Comparison of ENCODE assay signal across 15 cellular contexts in the genomic region with DNA sequence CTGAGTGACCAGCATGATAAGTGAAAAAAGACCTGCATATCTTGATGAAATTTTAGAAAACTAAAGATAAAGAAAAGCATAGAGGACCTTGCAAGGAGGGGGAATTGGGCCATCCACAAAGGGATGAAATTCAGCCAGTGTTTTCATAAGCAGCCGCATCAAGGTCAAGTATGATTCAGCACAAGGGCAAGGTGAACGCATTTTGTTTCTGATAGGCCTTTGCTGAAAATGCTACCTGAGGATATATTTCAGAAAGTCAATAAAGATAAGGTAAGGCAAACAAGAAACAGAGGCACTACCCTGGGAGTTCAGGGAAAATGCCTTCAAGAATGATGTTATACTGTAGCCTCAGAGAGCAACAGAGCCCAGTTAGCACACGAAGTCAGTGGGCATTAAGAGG. TPM values are rescaled to one million over a fixed set of nuclear protein-coding genes. Genes with fewer than 3 reads are reported as not detected.
DNase-seq lines count a peak whose midpoint lies in the region; ATAC-seq, FAIRE-seq and TF ChIP-seq lines count a peak whose summit lies in the region.
"Had no signal": no experiment of that assay in that cellular context is flagged by ENCODE, and none has a peak within 500 bp of the region (broad histone marks: within the 10 kb centered on the region; RNA-seq: fewer than 3 reads in every experiment).

No MANE protein-coding gene starts in this region.

- DNase-seq in adrenal gland: peak in 6 of 7 donors; percentile 23 to 51 (median 38)
- DNase-seq in hepatocyte (ENCODE audit: low spot score): peak; percentile 44
- DNase-seq in pancreas: peak in 1 of 6 donors; percentile 9
- DNase-seq in T-helper 2 cell treated with Interferon-gamma antibody and Interleukin-4, amounts not matched to agents 5 μg/mL and 100 μg/mL, for 36 hours (ENCODE audit: low spot score): no peak
- no peak for DNase-seq in NCI-H2029 (lab: John Stamatoyannopoulos, UW)
- DNase-seq in NCI-H2081 (lab: John Stamatoyannopoulos, UW): no peak
- DNase-seq in NCI-H1105 (lab: John Stamatoyannopoulos, UW): no peak
- DNase-seq: CD8-positive, alpha-beta memory T cell; DMS53; GF-D8; H7 had no signal

- no peak overlapping the region for H3K4me2 ChIP-seq in hepatocyte
- H3K4me2 ChIP-seq: BLaER1, GM23338 had no signal

- H3K9me3 ChIP-seq in adrenal gland (replicated peaks in 1 of 3): no peaks in the 10 kb centered on the region
- no peaks in the 10 kb centered on the region for H3K9me3 ChIP-seq in hepatocyte (ENCODE audit: low read depth)
- H3K9me3 ChIP-seq in pancreas: no peaks in the 10 kb centered on the region
- H3K9me3 ChIP-seq: BLaER1 had no signal

- intact Hi-C loops in adrenal gland (cut with DNase I) (no loop called here), pancreas (cut with DNase I) (no loop called here)

- H3K36me3 Mint-ChIP-seq in T-helper 2 cell treated with Interferon-gamma antibody and Interleukin-4, amounts not matched to agents 5 μg/mL and 100 μg/mL, for 36 hours (ENCODE audit: low read depth): no peaks in the 10 kb centered on the region
- H3K36me3 Mint-ChIP-seq: CD8-positive, alpha-beta memory T cell; IgD-negative memory B cell had no signal

- no peaks in the 10 kb centered on the region for H3K36me3 ChIP-seq in adrenal gland (replicated peaks in 1 of 2)
- no peaks in the 10 kb centered on the region for H3K36me3 ChIP-seq in hepatocyte (replicated peaks; ENCODE audit: insufficient read depth, low read depth)
- H3K36me3 ChIP-seq in pancreas: no peaks in the 10 kb centered on the region
- H3K36me3 ChIP-seq: BLaER1 had no signal

- TF ChIP-seq CTCF in adrenal gland (IDR thresholded peaks at IDR 0.05): no peak
- no peak for TF ChIP-seq CTCF in hepatocyte (IDR thresholded peaks at IDR 0.05; ENCODE audit: poor library complexity)
- TF ChIP-seq CTCF in pancreas (IDR thresholded peaks at IDR 0.05): no peak

- no peak overlapping the region for H3K27ac Mint-ChIP-seq in T-helper 2 cell treated with Interferon-gamma antibody and Interleukin-4, amounts not matched to agents 5 μg/mL and 100 μg/mL, for 36 hours
- H3K27ac Mint-ChIP-seq: CD8-positive, alpha-beta memory T cell; GM23338; IgD-negative memory B cell had no signal

- TF ChIP-seq POLR2A in adrenal gland (IDR thresholded peaks at IDR 0.05): no peak

- ATAC-seq in pancreas: peak in 3 of 4 donors; percentile 60 to 77 (median 75)
- ATAC-seq: GM23338 had no signal

- H4K20me1 ChIP-seq in hepatocyte (ENCODE audit: insufficient read depth, poor library complexity, severe bottlenecking): no peaks in the 10 kb centered on the region
- H4K20me1 ChIP-seq: BLaER1 had no signal

- no peaks in the 10 kb centered on the region for H3K9me3 Mint-ChIP-seq in T-helper 2 cell treated with Interferon-gamma antibody and Interleukin-4, amounts not matched to agents 5 μg/mL and 100 μg/mL, for 36 hours
- H3K9me3 Mint-ChIP-seq: CD8-positive, alpha-beta memory T cell had no signal

- no peaks in the 10 kb centered on the region for H3K79me2 ChIP-seq in hepatocyte

- H3K4me1 ChIP-seq in adrenal gland (replicated peaks in 1 of 2) (peaks cover 3 to 12% of the 10 kb centered on the region in 2 donors), hepatocyte (ENCODE audit: insufficient read depth) (peaks cover 10% of the 10 kb centered on the region), pancreas (no peaks in the 10 kb centered on the region)

- FAIRE-seq in pancreas (lab: Jason Lieb, UNC): no peak

- no peaks in the 10 kb centered on the region for H3K9me2 ChIP-seq in hepatocyte (replicated peaks; ENCODE audit: insufficient read depth)

- H3K27me3 ChIP-seq in adrenal gland: no peaks in the 10 kb centered on the region
- no peaks in the 10 kb centered on the region for H3K27me3 ChIP-seq in hepatocyte
- H3K27me3 ChIP-seq in pancreas: no peaks in the 10 kb centered on the region
- H3K27me3 ChIP-seq: BLaER1 had no signal

- H3K4me1 Mint-ChIP-seq in T-helper 2 cell treated with Interferon-gamma antibody and Interleukin-4, amounts not matched to agents 5 μg/mL and 100 μg/mL, for 36 hours (ENCODE audit: low read depth): no peaks in the 10 kb centered on the region
- H3K4me1 Mint-ChIP-seq: CD8-positive, alpha-beta memory T cell; GM23338; IgD-negative memory B cell had no signal

- no peak overlapping the region for H3K4me3 Mint-ChIP-seq in T-helper 2 cell treated with Interferon-gamma antibody and Interleukin-4, amounts not matched to agents 5 μg/mL and 100 μg/mL, for 36 hours
- H3K4me3 Mint-ChIP-seq: CD8-positive, alpha-beta memory T cell; GM23338; IgD-negative memory B cell had no signal

- 41 to 47% (median 44%) methylated on average over 3 of the region's 3 CpGs for WGBS in adrenal gland, 4 donors
- WGBS in hepatocyte (ENCODE audit: low lambda C conversion rate, missing lambda C conversion rate): 44% methylated on average over 3 of the region's 3 CpGs
- 42 to 43% methylated on average over 3 of the region's 3 CpGs for WGBS in pancreas, 2 donors

- H3K27me3 Mint-ChIP-seq in T-helper 2 cell treated with Interferon-gamma antibody and Interleukin-4, amounts not matched to agents 5 μg/mL and 100 μg/mL, for 36 hours (ENCODE audit: low read depth): no peaks in the 10 kb centered on the region

- H2AFZ ChIP-seq in hepatocyte: no peak overlapping the region
- H2AFZ ChIP-seq: GM23338 had no signal

- H3K27ac ChIP-seq in adrenal gland (peak overlapping the region in 2 of 5 donors; percentile 36 to 47), hepatocyte (peak overlapping the region; percentile 54), pancreas (no peak overlapping the region)
- H3K27ac ChIP-seq: BLaER1 had no signal

- no peak overlapping the region for H3K4me3 ChIP-seq in adrenal gland
- no peak overlapping the region for H3K4me3 ChIP-seq in hepatocyte
- H3K4me3 ChIP-seq in pancreas: no peak overlapping the region
- H3K4me3 ChIP-seq: BLaER1, GM23338 had no signal

RNA-seq across cellular contexts. Expression of a gene that starts 55.0 kb away (rescaled TPM):
- total RNA-seq in adrenal gland: 10 to 100 TPM in 5 of 8 donors, 1 to 10 TPM in 3; 3.3 to 38.0 (median 15.2) TPM
- 10 to 100 TPM in 1 of 3 donors, 1 to 10 TPM in 2; 3.0 to 13.7 (median 7.0) TPM for polyA plus RNA-seq in adrenal gland
- total RNA-seq in hepatocyte: 20.4 and 21.2 TPM in 2 replicates
- polyA plus RNA-seq in hepatocyte: 8.0 and 12.1 TPM in 2 replicates
- total RNA-seq in pancreas: under 1 TPM; 0.16 to 0.85 (median 0.26) TPM
- under 1 TPM; 0.08 to 0.35 TPM for polyA plus RNA-seq in pancreas
- total RNA-seq: A673; CD8-positive, alpha-beta memory T cell; GM23338 had no signal
- polyA plus RNA-seq: CD8-positive, alpha-beta memory T cell; GM23338; IgD-negative memory B cell had no signal

Comparison
In these comparisons a context has a peak if more than half of its experiments do, and no peak if none do; other contexts are left out.
1. DNase-seq: peak in adrenal gland (6 of 7) and hepatocyte (single experiment); none in T-helper 2 cell treated with Interferon-gamma antibody and Interleukin-4, amounts not matched to agents 5 μg/mL and 100 μg/mL, for 36 hours (single experiment), NCI-H2029 (single experiment), NCI-H2081 (0 of 2) and NCI-H1105 (single experiment).